In the genomic region with DNA sequence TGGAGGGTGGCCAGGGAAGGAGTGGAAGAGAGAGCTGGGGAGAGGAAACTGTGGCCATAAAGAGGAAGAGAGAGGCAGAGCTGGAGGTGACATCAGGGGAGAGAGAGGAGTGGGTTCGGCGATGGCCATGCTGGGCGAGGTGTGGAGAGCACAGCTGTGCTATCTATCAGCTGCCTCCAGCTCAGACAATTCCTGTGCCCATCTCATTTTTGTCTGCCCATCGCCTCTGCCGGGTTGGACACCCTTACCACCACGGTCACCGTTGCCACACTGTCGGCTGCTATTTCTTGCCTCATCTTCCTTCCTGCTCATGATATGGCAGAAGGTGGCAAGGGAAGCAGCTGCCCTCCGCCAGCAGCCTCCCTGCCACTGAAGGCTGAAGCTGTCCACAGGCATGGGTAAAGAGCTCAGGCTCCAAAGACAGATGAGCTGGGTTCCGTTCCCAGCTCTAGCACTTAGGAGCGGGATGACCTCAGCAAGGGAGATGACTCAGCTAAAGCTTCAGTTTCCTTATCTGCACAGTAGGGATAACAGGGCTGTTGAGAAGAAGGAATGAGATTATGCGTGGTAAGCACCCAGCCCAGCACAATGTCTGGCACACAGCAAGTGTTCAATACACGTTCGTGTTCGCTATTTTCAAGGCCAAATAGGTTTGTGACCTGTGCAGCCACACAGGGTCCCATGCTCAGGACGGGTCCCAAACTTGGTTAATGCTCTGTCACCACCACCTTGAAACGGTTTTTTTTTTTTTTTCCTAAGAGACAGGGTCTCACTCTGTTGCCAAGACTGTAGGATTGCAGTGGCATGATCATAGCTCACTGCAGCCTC, we compare ENCODE assay signal across 9 cellular contexts. TPM values are rescaled to one million over a fixed set of nuclear protein-coding genes. Genes with fewer than 3 reads are reported as not detected.
DNase-seq lines count a peak whose midpoint lies in the region; ATAC-seq and TF ChIP-seq lines count a peak whose summit lies in the region.
"Had no signal": no experiment of that assay in that cellular context is flagged by ENCODE, and none has a peak within 500 bp of the region (broad histone marks: within the 10 kb centered on the region; RNA-seq: fewer than 3 reads in every experiment).

No MANE protein-coding gene starts in this region.

- POLR2A ChIA-PET in CD8-positive, alpha-beta T cell (lab: Charles Lee), result interaction anchor here (0.6 to 2.1 kb wide), 5 partner anchors 12 to 29 kb away, joined by 3 to 17 read pairs (median 3); no protein-coding TSS in a partner anchor

- H3K4me3 Mint-ChIP-seq in CD8-positive, alpha-beta T cell, result peak overlapping the region; percentile 71

- 33 to 54% (median 51%) methylated on average over 11 to 17 of the region's 17 CpGs for WGBS in adrenal gland, 4 donors
- no CpG with 5 or more reads among the region's 17 CpGs for WGBS in mesendoderm (ENCODE audit: extremely low coverage, insufficient coverage, low lambda C conversion rate)

- H3K9me3 ChIP-seq in CD8-positive, alpha-beta T cell (ENCODE audit: low read length), result no peaks in the 10 kb centered on the region
- no peaks in the 10 kb centered on the region for H3K9me3 ChIP-seq in MG63
- no peaks in the 10 kb centered on the region for H3K9me3 ChIP-seq in adrenal gland (replicated peaks in 1 of 3)
- H3K9me3 ChIP-seq: thoracic aorta had no signal

- no peak overlapping the region for H4K5ac ChIP-seq in mesendoderm (ENCODE audit: low read length)

- peak overlapping the region; percentile 74 for H3K4ac ChIP-seq in mesendoderm (ENCODE audit: low read depth, low read length)

- no peak overlapping the region for H3K4me3 ChIP-seq in CD8-positive, alpha-beta T cell (ENCODE audit: low read depth, low read length)
- H3K4me3 ChIP-seq in MG63, result no peak overlapping the region
- H3K4me3 ChIP-seq in adrenal gland, result no peak overlapping the region
- H3K4me3 ChIP-seq in mesendoderm (ENCODE audit: low read length), result no peak overlapping the region
- H3K4me3 ChIP-seq: thoracic aorta had no signal

- H3K4me1 ChIP-seq in CD8-positive, alpha-beta T cell (ENCODE audit: insufficient read depth, low read length), result peaks cover 96% of the 10 kb centered on the region
- H3K4me1 ChIP-seq in adrenal gland (replicated peaks in 1 of 2), result peaks cover 3 to 42% of the 10 kb centered on the region in 2 donors
- H3K4me1 ChIP-seq in mesendoderm (ENCODE audit: control insufficient read depth, low read depth, low read length), result peaks cover 15% of the 10 kb centered on the region

- H3K9ac ChIP-seq in mesendoderm (ENCODE audit: low read length), result peak overlapping the region; percentile 41

- DNase-seq in CD8-positive, alpha-beta T cell, result no peak
- DNase-seq in MG63, result peak; percentile 30
- peak; percentile 45 to 77 (median 71) for DNase-seq in adrenal gland
- peak; percentile 97 for DNase-seq in mesendoderm
- DNase-seq in DMS79 treated with DMSO at 0.1 percent for 48 hours (lab: John Stamatoyannopoulos, UW), result no peak
- no peak for DNase-seq in stimulated activated naive CD4-positive, alpha-beta T cell (lab: John Stamatoyannopoulos, UW)

- no peaks in the 10 kb centered on the region for H3K27me3 ChIP-seq in CD8-positive, alpha-beta T cell (ENCODE audit: insufficient read depth, low read length)
- H3K27me3 ChIP-seq in MG63 (no peaks in the 10 kb centered on the region), adrenal gland (no peaks in the 10 kb centered on the region), mesendoderm (ENCODE audit: insufficient read depth, low read length, poor library complexity) (no peaks in the 10 kb centered on the region)

- no peaks in the 10 kb centered on the region for H3K27me3 Mint-ChIP-seq in CD8-positive, alpha-beta T cell (ENCODE audit: low read depth)

- no peak overlapping the region for H4K8ac ChIP-seq in mesendoderm (ENCODE audit: low read depth, low read length)

- H3K27ac ChIP-seq in CD8-positive, alpha-beta T cell (ENCODE audit: low read depth, low read length), result no peak overlapping the region
- H3K27ac ChIP-seq in adrenal gland (peak overlapping the region in 4 of 5 donors; percentile 35 to 87 (median 57)), mesendoderm (ENCODE audit: low read depth, low read length) (peak overlapping the region; percentile 48)
- H3K27ac ChIP-seq: thoracic aorta had no signal

- H2BK5ac ChIP-seq in mesendoderm (ENCODE audit: low read length), result peak overlapping the region; percentile 98

- ATAC-seq in CD8-positive, alpha-beta T cell, result peak; percentile 7
- ATAC-seq in GM21515 (IDR thresholded peaks at IDR 0.05; ENCODE audit: unreplicated experiment) (no peak), HG02970 (IDR thresholded peaks at IDR 0.05; ENCODE audit: low FRiP score, unreplicated experiment) (no peak)

- peaks cover 32% of the 10 kb centered on the region for H3K36me3 ChIP-seq in CD8-positive, alpha-beta T cell (ENCODE audit: insufficient read depth, low read length)
- H3K36me3 ChIP-seq in MG63, result no peaks in the 10 kb centered on the region
- no peaks in the 10 kb centered on the region for H3K36me3 ChIP-seq in adrenal gland (replicated peaks in 1 of 2)
- no peaks in the 10 kb centered on the region for H3K36me3 ChIP-seq in mesendoderm (ENCODE audit: control insufficient read depth, insufficient read depth, low read length)
- H3K36me3 ChIP-seq: thoracic aorta had no signal

- peaks cover 85% of the 10 kb centered on the region for H3K36me3 Mint-ChIP-seq in CD8-positive, alpha-beta T cell

- no peaks in the 10 kb centered on the region for H3K9me3 Mint-ChIP-seq in CD8-positive, alpha-beta T cell

- H2BK15ac ChIP-seq in mesendoderm (replicated peaks; ENCODE audit: low read depth), result no peak overlapping the region

- H3K4me1 Mint-ChIP-seq in CD8-positive, alpha-beta T cell (ENCODE audit: low read depth), result peaks cover 90% of the 10 kb centered on the region

- no peaks in the 10 kb centered on the region for H3K79me2 ChIP-seq in mesendoderm (ENCODE audit: control insufficient read depth, insufficient read depth, low read length)

- peak overlapping the region; percentile 89 for H3K56ac ChIP-seq in mesendoderm (ENCODE audit: low read length)

- intact Hi-C loops in CD8-positive, alpha-beta T cell (cut with DNase I, micrococcal nuclease), result no loop called here
- intact Hi-C loops in adrenal gland (cut with DNase I), result no loop called here

- no peak for TF ChIP-seq CTCF in CD8-positive, alpha-beta T cell (IDR thresholded peaks at IDR 0.05)
- no peak for TF ChIP-seq CTCF in adrenal gland (IDR thresholded peaks at IDR 0.05)

- H3K79me1 ChIP-seq in mesendoderm (ENCODE audit: low read length), result no peaks in the 10 kb centered on the region

- H3K18ac ChIP-seq in mesendoderm (ENCODE audit: low read length), result peak overlapping the region; percentile 41

- H3K4me2 ChIP-seq in mesendoderm (ENCODE audit: low read length), result no peak overlapping the region

- H3K23ac ChIP-seq in mesendoderm (ENCODE audit: low read length), result peak overlapping the region; percentile 33

- H2AK5ac ChIP-seq in mesendoderm (ENCODE audit: low read length), result peak overlapping the region; percentile 99

- CTCF ChIA-PET in CD8-positive, alpha-beta T cell (lab: Charles Lee), result interaction anchor here (0.8 to 7.6 kb wide), 4 partner anchors 15 to 244 kb away, joined by 3 to 64 read pairs (median 3); no protein-coding TSS in a partner anchor

- TF ChIP-seq POLR2A in adrenal gland (IDR thresholded peaks at IDR 0.05), result peak in 1 of 2 donors; percentile 17

- H3K27ac Mint-ChIP-seq in CD8-positive, alpha-beta T cell, result peak overlapping the region; percentile 99

- peak overlapping the region; percentile 19 for H2BK120ac ChIP-seq in mesendoderm (ENCODE audit: low read depth, low read length)

RNA-seq across cellular contexts. Expression of gene TAF8, which starts 21.9 kb away (rescaled TPM):
- total RNA-seq in CD8-positive, alpha-beta T cell, result 10 to 100 TPM; 24.6 to 33.3 TPM
- total RNA-seq in MG63 (2014; rRNA removed; shearing (Covaris generic); ENCODE audit: low replicate concordance), result 20.8 and 29.5 TPM in 2 replicates
- total RNA-seq in adrenal gland, result 10 to 100 TPM; 16.4 to 83.7 (median 30.5) TPM
- polyA plus RNA-seq in adrenal gland, result 10 to 100 TPM; 10.1 to 12.7 (median 12.5) TPM
- 18.5 TPM for polyA plus RNA-seq in mesendoderm (2013, experiment 1 of 2)
- polyA plus RNA-seq in mesendoderm (2013, experiment 2 of 2), result 19.3 TPM

Comparison
In these comparisons a context has a peak if more than half of its experiments do, and no peak if none do; other contexts are left out.
1. DNase-seq: peak in MG63 (single experiment), adrenal gland (7 of 7) and mesendoderm (single experiment); none in CD8-positive, alpha-beta T cell (0 of 7), DMS79 treated with DMSO at 0.1 percent for 48 hours (single experiment) and stimulated activated naive CD4-positive, alpha-beta T cell (0 of 6).